11 cellular contexts compared by ENCODE assay signal in the genomic region with DNA sequence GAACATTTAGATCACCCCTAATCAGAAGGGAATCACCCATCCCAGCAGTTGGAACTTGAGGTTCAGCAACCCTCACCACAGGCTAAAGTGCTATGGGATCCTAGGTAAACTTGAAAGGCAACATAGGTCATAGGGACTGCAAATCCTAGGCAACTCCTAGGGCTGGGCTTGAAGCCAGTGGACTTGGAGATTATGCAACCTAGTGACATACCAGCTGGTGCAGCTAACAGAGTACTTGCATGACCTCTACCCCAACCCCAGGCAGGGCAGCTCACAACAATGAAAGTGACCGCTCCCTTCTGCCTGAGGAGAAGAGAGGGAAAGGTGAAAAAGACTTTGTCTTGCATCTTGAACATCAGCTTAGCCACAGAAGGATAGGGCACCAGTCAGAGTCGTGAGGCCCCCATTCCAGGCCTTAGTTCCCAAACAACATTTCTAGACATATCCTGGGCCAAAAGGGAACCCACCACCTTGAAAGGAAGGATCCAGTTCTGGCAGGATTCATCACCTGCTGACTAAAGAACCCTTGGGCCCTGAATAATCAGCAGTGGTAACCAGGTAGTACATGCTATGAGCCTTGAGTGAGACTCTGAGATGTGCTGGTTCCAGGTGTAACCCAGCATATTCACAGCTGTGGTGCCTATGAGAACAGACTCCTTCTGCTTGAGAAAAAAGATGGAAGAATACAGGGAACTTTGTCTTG. TPM values are rescaled to one million over a fixed set of nuclear protein-coding genes. Genes with fewer than 3 reads are reported as not detected.
DNase-seq lines count a peak whose midpoint lies in the region; ATAC-seq and TF ChIP-seq lines count a peak whose summit lies in the region.
"Had no signal": no experiment of that assay in that cellular context is flagged by ENCODE, and none has a peak within 500 bp of the region (broad histone marks: within the 10 kb centered on the region; RNA-seq: fewer than 3 reads in every experiment).

No MANE protein-coding gene starts in this region.

- H3K4me3 ChIP-seq in ovary (no peak overlapping the region), dorsolateral prefrontal cortex (no peak overlapping the region)

- TF ChIP-seq CTCF in ovary (IDR thresholded peaks at IDR 0.05) (no peak), dorsolateral prefrontal cortex (IDR thresholded peaks at IDR 0.05 in 54 of 56, conservative IDR thresholded peaks at IDR 0.05 in 2 of 56; ENCODE audit: low read depth in 1 of 56, partially characterized antibody in 56 of 56) (no peak)

- DNase-seq in ELR (ENCODE audit: low read depth) = peak; percentile 70
- DNase-seq in T1000 (lab: John Stamatoyannopoulos, UW) = peak; percentile 10
- DNase-seq in fibroblast of the conjunctiva (ENCODE audit: low read depth) = peak; percentile 94
- DNase-seq in ovary = peak in 4 of 5 donors; percentile 21 to 50 (median 44)
- DNase-seq in dorsolateral prefrontal cortex = no peak
- DNase-seq in HEK293T (ENCODE audit: extremely low spot score) = no peak
- DNase-seq: activated naive CD4-positive, alpha-beta T cell treated with anti-CD3 and anti-CD28 coated beads, Interleukin-2, amount 10 ng/mL, durations not matched to agents 7 days and 5 days; CD8-positive, alpha-beta memory T cell; NCI-H510A treated with DMSO at 0.1 percent for 48 hours had no signal

- H3K27ac ChIP-seq in ovary = no peak overlapping the region
- H3K27ac ChIP-seq in dorsolateral prefrontal cortex = no peak overlapping the region

- no peaks in the 10 kb centered on the region for H3K9me3 ChIP-seq in ovary

- POLR2A ChIA-PET in HEK293T (lab: Yijun Ruan, JAX) = no interaction called here

- CTCF ChIA-PET in HEK293T (lab: Yijun Ruan, JAX) = no interaction called here

- H3K27me3 ChIP-seq in ovary (no peaks in the 10 kb centered on the region), dorsolateral prefrontal cortex (no peaks in the 10 kb centered on the region)

- WGBS in ovary, 3 donors = 79 to 93% (median 84%) methylated on average over 2 of the region's 2 CpGs

- H3K4me1 ChIP-seq in ovary (ENCODE audit: insufficient read depth) = no peaks in the 10 kb centered on the region

- TF ChIP-seq EP300 in ovary (IDR thresholded peaks at IDR 0.05) = no peak

- no peak for TF ChIP-seq POLR2A in ovary (IDR thresholded peaks at IDR 0.05)

- intact Hi-C loops in ovary (cut with DNase I) (no loop called here), dorsolateral prefrontal cortex (cut with DNase I) (no loop called here)

- no peaks in the 10 kb centered on the region for H3K36me3 ChIP-seq in ovary

- ATAC-seq in GM18909 (IDR thresholded peaks at IDR 0.05; ENCODE audit: poor library complexity, unreplicated experiment) (no peak), HG03457 (IDR thresholded peaks at IDR 0.05; ENCODE audit: unreplicated experiment) (no peak)

TF ChIP-seq in HEK293T, 16 proteins besides CTCF, POLR2A, EP300 and RAD21:
- TF ChIP-seq, protein P1, sequence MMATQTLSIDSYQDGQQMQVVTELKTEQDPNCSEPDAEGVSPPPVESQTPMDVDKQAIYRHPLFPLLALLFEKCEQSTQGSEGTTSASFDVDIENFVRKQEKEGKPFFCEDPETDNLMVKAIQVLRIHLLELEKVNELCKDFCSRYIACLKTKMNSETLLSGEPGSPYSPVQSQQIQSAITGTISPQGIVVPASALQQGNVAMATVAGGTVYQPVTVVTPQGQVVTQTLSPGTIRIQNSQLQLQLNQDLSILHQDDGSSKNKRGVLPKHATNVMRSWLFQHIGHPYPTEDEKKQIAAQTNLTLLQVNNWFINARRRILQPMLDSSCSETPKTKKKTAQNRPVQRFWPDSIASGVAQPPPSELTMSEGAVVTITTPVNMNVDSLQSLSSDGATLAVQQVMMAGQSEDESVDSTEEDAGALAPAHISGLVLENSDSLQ (IDR thresholded peaks at IDR 0.05) = no peak
- TF ChIP-seq FOXA1 (IDR thresholded peaks at IDR 0.05) (no peak), BHLHE40 (IDR thresholded peaks at IDR 0.05; ENCODE audit: borderline replicate concordance) (no peak), L3MBTL2 (conservative IDR thresholded peaks at IDR 0.05) (no peak), NFRKB (IDR thresholded peaks at IDR 0.05) (no peak), FOXK2 (IDR thresholded peaks at IDR 0.05) (no peak), ARNT (IDR thresholded peaks at IDR 0.05) (no peak), HDGF (IDR thresholded peaks at IDR 0.05; ENCODE audit: borderline replicate concordance) (no peak), ELF4 (IDR thresholded peaks at IDR 0.05) (no peak), LEF1 (IDR thresholded peaks at IDR 0.05; ENCODE audit: borderline replicate concordance) (no peak), TARDBP (IDR thresholded peaks at IDR 0.05) (no peak), SP1 (IDR thresholded peaks at IDR 0.05) (no peak)

RNA-seq across cellular contexts. Expression of a gene that starts 37.6 kb away (rescaled TPM):
- total RNA-seq in ovary (100 to 1,000 TPM in 3 of 7 donors, 10 to 100 TPM in 4; 62.5 to 143 (median 97.4) TPM), dorsolateral prefrontal cortex (10 to 100 TPM; 18.2 to 42.8 (median 30.3) TPM)
- 100 to 1,000 TPM in 1 of 2 donors, 10 to 100 TPM in 1; 82.2 to 159 TPM for polyA plus RNA-seq in ovary

Comparison
In these comparisons a context has a peak if more than half of its experiments do, and no peak if none do; other contexts are left out.
1. DNase-seq: peak in ELR (single experiment), T1000 (single experiment), fibroblast of the conjunctiva (single experiment) and ovary (4 of 5); none in dorsolateral prefrontal cortex (0 of 10) and HEK293T (single experiment).